Comparison of ENCODE assay signal across 8 cellular contexts in the genomic region with DNA sequence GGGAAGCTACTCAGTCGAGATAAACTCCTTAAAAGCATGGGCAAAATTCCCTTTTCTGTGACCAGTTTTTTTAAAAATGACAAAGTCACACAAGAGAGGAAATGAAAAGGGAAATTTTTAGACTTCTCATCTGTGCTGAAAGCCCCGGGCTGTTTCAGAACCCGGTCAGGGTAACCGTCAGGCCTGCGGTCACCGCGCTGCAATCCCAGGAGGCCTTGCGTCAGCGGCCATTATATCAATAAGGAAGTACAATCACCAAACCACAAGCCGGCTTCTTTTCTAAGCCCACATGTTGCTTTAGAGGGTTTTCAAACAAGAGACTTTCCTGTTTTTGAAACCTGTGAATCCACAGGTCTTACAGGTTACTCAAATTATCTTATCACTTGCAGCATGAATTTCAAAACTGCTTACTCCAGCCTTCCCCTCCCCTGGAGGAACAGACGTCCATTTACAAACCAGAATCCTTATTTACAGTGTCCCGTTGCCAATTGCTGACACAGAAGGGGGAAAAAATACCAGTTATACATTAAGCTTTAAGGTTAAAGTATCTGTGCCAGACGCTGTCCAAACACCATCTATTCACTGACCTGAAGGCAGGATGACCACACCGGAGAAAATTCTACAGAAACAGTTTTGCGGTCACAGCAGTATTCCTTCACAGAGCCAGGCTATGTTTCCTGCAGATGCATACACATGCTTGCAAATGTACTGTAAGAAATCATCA.
DNase-seq lines count a peak whose midpoint lies in the region; ATAC-seq and TF ChIP-seq lines count a peak whose summit lies in the region.

No MANE protein-coding gene starts in this region.

- H3K4me2 ChIP-seq in OCI-LY1 (ENCODE audit: low read length): peak overlapping the region; percentile 56
- H3K4me2 ChIP-seq in fibroblast of lung (ENCODE audit: extremely low read depth, insufficient read depth, low read length): peak overlapping the region; percentile 54

- DNase-seq in activated T-cell treated with anti-CD3 and anti-CD28 coated beads, Interleukin-2, amount 50 U/mL, for 1 hour: peak; percentile 81
- DNase-seq in fibroblast of lung (ENCODE audit: low read depth in 2 of 2) (peak; percentile 86 to 95), pons (ENCODE audit: low spot score) (peak; percentile 75), upper lobe of left lung (peak; percentile 93 to 94), NCI-H2196 (lab: John Stamatoyannopoulos, UW; ENCODE audit: unreplicated experiment) (no peak)

- H3K9me3 ChIP-seq in OCI-LY1 (ENCODE audit: low read length) (no peaks in the 10 kb centered on the region), fibroblast of lung (ENCODE audit: control insufficient read depth, insufficient read depth, low read depth, low read length) (no peaks in the 10 kb centered on the region), upper lobe of left lung (no peaks in the 10 kb centered on the region)

- no peaks in the 10 kb centered on the region for H3K27me3 ChIP-seq in OCI-LY1 (ENCODE audit: insufficient read depth, low read length)
- H3K27me3 ChIP-seq in fibroblast of lung (ENCODE audit: control insufficient read depth, insufficient read depth, low read length): no peaks in the 10 kb centered on the region
- H3K27me3 ChIP-seq in upper lobe of left lung: no peaks in the 10 kb centered on the region

- ATAC-seq in GM18502 (IDR thresholded peaks at IDR 0.05; ENCODE audit: poor library complexity, unreplicated experiment) (peak; percentile 80), HG02938 (IDR thresholded peaks at IDR 0.05; ENCODE audit: unreplicated experiment) (peak; percentile 86), upper lobe of left lung (ENCODE audit: low FRiP score in 2 of 2) (peak; percentile 68 to 87)

- peak in 2 of 4 donors; percentile 69 to 79 for TF ChIP-seq EP300 in upper lobe of left lung (IDR thresholded peaks at IDR 0.05)

- peak in 2 of 4 donors; percentile 16 to 19 for TF ChIP-seq POLR2A in upper lobe of left lung (IDR thresholded peaks at IDR 0.05)

- no peaks in the 10 kb centered on the region for H4K20me1 ChIP-seq in OCI-LY1 (ENCODE audit: insufficient read depth, low read length)
- no peaks in the 10 kb centered on the region for H4K20me1 ChIP-seq in fibroblast of lung (ENCODE audit: control insufficient read depth, extremely low read depth, insufficient read depth, low read length)

- H3K36me3 ChIP-seq in OCI-LY1 (ENCODE audit: insufficient read depth, low read length) (no peaks in the 10 kb centered on the region), fibroblast of lung (ENCODE audit: control insufficient read depth, insufficient read depth, low read length) (no peaks in the 10 kb centered on the region), upper lobe of left lung (no peaks in the 10 kb centered on the region)

- no peaks in the 10 kb centered on the region for H3K9me2 ChIP-seq in OCI-LY1 (ENCODE audit: low read depth, low read length)

- 40 to 51% methylated on average over 15 of the region's 15 CpGs for WGBS in upper lobe of left lung, 2 donors

- peaks cover 74% of the 10 kb centered on the region for H3K4me1 ChIP-seq in OCI-LY1 (ENCODE audit: insufficient read depth, low read length, severe bottlenecking)
- H3K4me1 ChIP-seq in fibroblast of lung (ENCODE audit: control insufficient read depth, extremely low read depth, insufficient read depth, low read length): peaks cover 33% of the 10 kb centered on the region
- H3K4me1 ChIP-seq in upper lobe of left lung: peaks cover 52 to 68% (median 61%) of the 10 kb centered on the region in 4 donors

- H3F3A ChIP-seq in OCI-LY1 (ENCODE audit: insufficient read depth, low read length): peaks cover 12% of the 10 kb centered on the region

- H2AFZ ChIP-seq in OCI-LY1 (ENCODE audit: low read length) (0 out of 2 replicates have a peak overlapping the region, but pooled peaks have one; percentile 0), fibroblast of lung (ENCODE audit: low read length) (peak overlapping the region; percentile 43)

- H3K79me2 ChIP-seq in OCI-LY1 (ENCODE audit: insufficient read depth, low read length) (no peaks in the 10 kb centered on the region), fibroblast of lung (ENCODE audit: control insufficient read depth, insufficient read depth, low read length) (no peaks in the 10 kb centered on the region)

- H3K4me3 ChIP-seq in OCI-LY1 (ENCODE audit: low read depth, low read length, poor library complexity, severe bottlenecking) (peak overlapping the region; percentile 22), fibroblast of lung (replicated peaks in 1 of 4; ENCODE audit: control extremely low read depth in 1 of 4, insufficient read depth in 1 of 4, low read depth in 3 of 4, low read length in 4 of 4) (no peak overlapping the region), upper lobe of left lung (no peak overlapping the region)

- H3K27ac ChIP-seq in OCI-LY1 (ENCODE audit: low read depth, low read length, poor library complexity, severe bottlenecking) (peak overlapping the region; percentile 95), fibroblast of lung (ENCODE audit: insufficient read depth, low read length) (peak overlapping the region; percentile 87), upper lobe of left lung (peak overlapping the region; percentile 82 to 89 (median 88))

- H3K9ac ChIP-seq in OCI-LY1 (ENCODE audit: low read length): peak overlapping the region; percentile 70
- peak overlapping the region; percentile 43 for H3K9ac ChIP-seq in fibroblast of lung (ENCODE audit: insufficient read depth, low read length)

- TF ChIP-seq CTCF in OCI-LY1 (IDR thresholded peaks at IDR 0.05; ENCODE audit: low read length) (no peak), fibroblast of lung (conservative IDR thresholded peaks at IDR 0.05 in 1 of 2, IDR thresholded peaks at IDR 0.05 in 1 of 2; ENCODE audit: low read depth in 1 of 2, low read length in 2 of 2) (no peak), upper lobe of left lung (IDR thresholded peaks at IDR 0.05) (no peak)
